Comparison of ENCODE assay signal across 1 cellular context in the genomic region with DNA sequence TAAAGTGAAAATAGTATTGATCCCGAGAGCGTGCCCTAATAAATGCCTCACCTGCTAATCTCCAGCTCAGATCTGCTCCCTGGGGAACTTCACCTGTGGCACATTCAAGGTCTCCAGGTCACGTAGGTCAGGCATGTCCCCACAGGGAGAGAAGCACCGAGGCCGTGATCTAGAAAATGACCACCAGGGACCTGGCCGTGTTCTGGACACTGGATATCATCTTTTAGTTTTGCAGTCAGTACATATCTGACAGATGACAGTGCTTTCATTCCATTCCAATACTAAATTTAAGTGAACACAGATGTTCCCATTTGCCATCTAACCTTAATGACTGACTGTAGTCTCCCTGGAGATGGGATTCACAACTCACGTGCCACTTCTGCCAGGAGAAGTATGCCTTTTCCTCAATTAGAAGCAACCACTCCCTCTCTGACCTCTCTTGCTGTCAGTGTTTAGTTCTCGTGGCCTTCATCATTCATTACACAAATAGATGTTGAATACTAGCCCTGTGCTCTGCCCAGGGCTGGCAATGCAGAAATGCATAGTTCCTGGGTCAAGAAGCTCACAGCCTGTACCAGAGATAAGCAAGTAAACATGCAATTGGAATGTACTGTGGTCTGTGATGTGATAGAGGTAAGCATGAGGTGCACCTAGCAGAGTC.
A peak's percentile ranks its signal among the peaks of the same experiment; 100 is the strongest.
TF ChIP-seq lines count a peak whose summit lies in the region.

No MANE protein-coding gene starts in this region.

TF ChIP-seq in SK-N-SH, 30 proteins besides CTCF, POLR2A, EP300 and RAD21 (continued from another document):
- TF ChIP-seq YY1 (IDR thresholded peaks at IDR 0.05; ENCODE audit: low read depth) = no peak
- peak; percentile 20; the same call in 1 of the 2 replicates for TF ChIP-seq RCOR1 (IDR thresholded peaks at IDR 0.05; ENCODE audit: low read length)
